ENCODE assay signal across 10 cellular contexts in genomic region chr6:113920663-113921267, GRCh38. TPM values are rescaled to one million over a fixed set of nuclear protein-coding genes. Genes with fewer than 3 reads are reported as not detected.
A peak's percentile ranks its signal among the peaks of the same experiment; 100 is the strongest.
DNase-seq lines count a peak whose midpoint lies in the region; ATAC-seq lines count a peak whose summit lies in the region.
"Had no signal": no experiment of that assay in that cellular context is flagged by ENCODE, and none has a peak within 500 bp of the region (broad histone marks: within the 10 kb centered on the region; RNA-seq: fewer than 3 reads in every experiment).

No MANE protein-coding gene starts in this region.

- peak overlapping the region; percentile 51 for H3K27ac ChIP-seq in right cardiac atrium (ENCODE audit: low read length)
- no peak overlapping the region for H3K27ac ChIP-seq in SJCRH30
- H3K27ac ChIP-seq: brain microvascular endothelial cell, VCaP had no signal

- 32% methylated on average over 3 of the region's 3 CpGs for WGBS in right cardiac atrium

- no peaks in the 10 kb centered on the region for H3K36me3 ChIP-seq in SJCRH30
- H3K36me3 ChIP-seq: brain microvascular endothelial cell had no signal

- intact Hi-C loops in right cardiac atrium (cut with DNase I): no loop called here

- H3K27me3 ChIP-seq in right cardiac atrium (ENCODE audit: control insufficient read depth, insufficient read depth) (no peaks in the 10 kb centered on the region), SJCRH30 (no peaks in the 10 kb centered on the region)
- H3K27me3 ChIP-seq: brain microvascular endothelial cell had no signal

- no peaks in the 10 kb centered on the region for H3K9me3 ChIP-seq in right cardiac atrium (ENCODE audit: control insufficient read depth, low read length)
- H3K9me3 ChIP-seq in SJCRH30 (replicated peaks): no peaks in the 10 kb centered on the region

- H3K4me1 ChIP-seq in right cardiac atrium (ENCODE audit: control insufficient read depth, insufficient read depth, low read length) (peaks cover 2% of the 10 kb centered on the region), SJCRH30 (no peaks in the 10 kb centered on the region)

- ATAC-seq in GM18511 (IDR thresholded peaks at IDR 0.05; ENCODE audit: unreplicated experiment) (peak; percentile 88), GM21619 (IDR thresholded peaks at IDR 0.05; ENCODE audit: unreplicated experiment) (peak; percentile 87), HG03565 (IDR thresholded peaks at IDR 0.05; ENCODE audit: unreplicated experiment) (peak; percentile 90), right cardiac atrium (peak in 1 of 2 donors; percentile 48), HG03045 (IDR thresholded peaks at IDR 0.05; ENCODE audit: unreplicated experiment) (no peak)

- no peak overlapping the region for H3K4me3 ChIP-seq in right cardiac atrium (ENCODE audit: low read length)
- no peak overlapping the region for H3K4me3 ChIP-seq in SJCRH30

- no peak for DNase-seq in right cardiac atrium
- no peak for DNase-seq in SJCRH30
- DNase-seq in NCI-H1417 (lab: John Stamatoyannopoulos, UW): no peak
- no peak for DNase-seq in NCI-H187 treated with DMSO at 0.1 percent for 48 hours (lab: John Stamatoyannopoulos, UW)
- DNase-seq: brain microvascular endothelial cell had no signal

RNA-seq across cellular contexts. Expression of gene HDAC2, which starts 50.2 kb away (rescaled TPM):
- total RNA-seq in right cardiac atrium: 10 to 100 TPM; 46.4 to 51.6 (median 49.0) TPM
- 44.4 TPM for polyA plus RNA-seq in right cardiac atrium
- total RNA-seq in SJCRH30 (2014; rRNA removed; shearing (Covaris generic)): 331 and 358 TPM in 2 replicates
